5 cellular contexts compared by ENCODE assay signal in the genomic region with DNA sequence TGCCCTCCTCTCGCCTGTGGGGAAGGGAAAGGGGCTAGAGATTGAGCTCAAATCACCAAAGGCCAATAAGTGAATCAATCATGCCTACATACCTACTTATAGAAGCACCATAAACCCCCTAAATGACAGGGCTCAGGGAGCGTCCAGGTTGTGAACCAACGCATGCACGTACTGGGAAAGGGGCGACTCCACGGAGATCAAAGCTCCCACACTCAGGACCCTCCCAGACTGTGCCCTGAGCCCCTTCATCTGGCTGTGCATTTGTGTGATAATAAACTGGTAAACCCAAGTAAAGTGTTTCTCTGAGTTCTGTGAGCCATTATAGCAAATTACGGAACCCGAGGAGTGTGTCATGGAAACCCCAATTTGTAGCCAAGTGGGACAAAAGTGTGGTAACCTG.
"Had no signal": no experiment of that assay in that cellular context is flagged by ENCODE, and none has a peak within 500 bp of the region (broad histone marks: within the 10 kb centered on the region; RNA-seq: fewer than 3 reads in every experiment).

No MANE protein-coding gene starts in this region.

- DNase-seq: H9, HCEC 1CT, IMR-90 had no signal

- H3K4me3 ChIP-seq: GM23338, K562 had no signal

- ATAC-seq: GM23338, K562 had no signal

- H3K4me2 ChIP-seq: GM23338 had no signal
